In the genomic region with DNA sequence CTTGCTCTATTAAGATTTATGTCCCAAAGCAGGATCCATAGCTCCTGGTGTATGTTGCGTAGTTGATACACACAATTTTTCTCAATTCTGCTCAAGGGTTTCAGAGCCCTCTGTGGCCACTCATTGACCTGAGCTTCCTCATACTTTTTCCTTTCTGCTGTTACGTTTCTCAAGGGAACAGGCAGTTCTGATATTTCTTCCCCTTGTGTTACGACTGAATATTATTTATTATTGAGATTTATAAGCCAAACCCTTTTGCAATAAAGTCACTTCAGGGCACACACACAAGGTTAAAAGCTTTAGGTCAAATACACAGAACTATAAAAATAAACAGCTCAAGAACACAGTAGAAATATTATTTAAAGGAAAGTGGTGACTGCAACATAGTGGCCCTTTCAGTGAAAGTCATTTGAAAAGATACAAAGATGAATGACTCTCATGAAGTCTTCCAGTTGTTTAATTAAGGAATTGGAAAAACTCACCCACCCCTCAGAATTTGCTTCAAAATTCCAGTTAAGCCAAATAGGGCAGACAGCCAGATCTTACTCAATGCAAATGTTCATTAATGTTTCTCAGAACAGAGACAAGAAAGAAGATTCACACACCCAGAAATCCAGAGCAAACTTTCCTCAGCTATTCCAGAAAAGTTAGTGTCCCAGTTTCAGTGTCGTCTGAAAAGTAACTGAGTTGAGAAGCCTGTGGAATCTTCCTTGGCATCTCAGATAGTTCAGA, we compare ENCODE assay signal across 1 cellular context.
TF ChIP-seq lines count a peak whose summit lies in the region.

No MANE protein-coding gene starts in this region.

TF ChIP-seq in HepG2, 621 proteins besides CTCF, POLR2A, EP300 and RAD21 (continued from another document):
- TF ChIP-seq, protein P1, sequence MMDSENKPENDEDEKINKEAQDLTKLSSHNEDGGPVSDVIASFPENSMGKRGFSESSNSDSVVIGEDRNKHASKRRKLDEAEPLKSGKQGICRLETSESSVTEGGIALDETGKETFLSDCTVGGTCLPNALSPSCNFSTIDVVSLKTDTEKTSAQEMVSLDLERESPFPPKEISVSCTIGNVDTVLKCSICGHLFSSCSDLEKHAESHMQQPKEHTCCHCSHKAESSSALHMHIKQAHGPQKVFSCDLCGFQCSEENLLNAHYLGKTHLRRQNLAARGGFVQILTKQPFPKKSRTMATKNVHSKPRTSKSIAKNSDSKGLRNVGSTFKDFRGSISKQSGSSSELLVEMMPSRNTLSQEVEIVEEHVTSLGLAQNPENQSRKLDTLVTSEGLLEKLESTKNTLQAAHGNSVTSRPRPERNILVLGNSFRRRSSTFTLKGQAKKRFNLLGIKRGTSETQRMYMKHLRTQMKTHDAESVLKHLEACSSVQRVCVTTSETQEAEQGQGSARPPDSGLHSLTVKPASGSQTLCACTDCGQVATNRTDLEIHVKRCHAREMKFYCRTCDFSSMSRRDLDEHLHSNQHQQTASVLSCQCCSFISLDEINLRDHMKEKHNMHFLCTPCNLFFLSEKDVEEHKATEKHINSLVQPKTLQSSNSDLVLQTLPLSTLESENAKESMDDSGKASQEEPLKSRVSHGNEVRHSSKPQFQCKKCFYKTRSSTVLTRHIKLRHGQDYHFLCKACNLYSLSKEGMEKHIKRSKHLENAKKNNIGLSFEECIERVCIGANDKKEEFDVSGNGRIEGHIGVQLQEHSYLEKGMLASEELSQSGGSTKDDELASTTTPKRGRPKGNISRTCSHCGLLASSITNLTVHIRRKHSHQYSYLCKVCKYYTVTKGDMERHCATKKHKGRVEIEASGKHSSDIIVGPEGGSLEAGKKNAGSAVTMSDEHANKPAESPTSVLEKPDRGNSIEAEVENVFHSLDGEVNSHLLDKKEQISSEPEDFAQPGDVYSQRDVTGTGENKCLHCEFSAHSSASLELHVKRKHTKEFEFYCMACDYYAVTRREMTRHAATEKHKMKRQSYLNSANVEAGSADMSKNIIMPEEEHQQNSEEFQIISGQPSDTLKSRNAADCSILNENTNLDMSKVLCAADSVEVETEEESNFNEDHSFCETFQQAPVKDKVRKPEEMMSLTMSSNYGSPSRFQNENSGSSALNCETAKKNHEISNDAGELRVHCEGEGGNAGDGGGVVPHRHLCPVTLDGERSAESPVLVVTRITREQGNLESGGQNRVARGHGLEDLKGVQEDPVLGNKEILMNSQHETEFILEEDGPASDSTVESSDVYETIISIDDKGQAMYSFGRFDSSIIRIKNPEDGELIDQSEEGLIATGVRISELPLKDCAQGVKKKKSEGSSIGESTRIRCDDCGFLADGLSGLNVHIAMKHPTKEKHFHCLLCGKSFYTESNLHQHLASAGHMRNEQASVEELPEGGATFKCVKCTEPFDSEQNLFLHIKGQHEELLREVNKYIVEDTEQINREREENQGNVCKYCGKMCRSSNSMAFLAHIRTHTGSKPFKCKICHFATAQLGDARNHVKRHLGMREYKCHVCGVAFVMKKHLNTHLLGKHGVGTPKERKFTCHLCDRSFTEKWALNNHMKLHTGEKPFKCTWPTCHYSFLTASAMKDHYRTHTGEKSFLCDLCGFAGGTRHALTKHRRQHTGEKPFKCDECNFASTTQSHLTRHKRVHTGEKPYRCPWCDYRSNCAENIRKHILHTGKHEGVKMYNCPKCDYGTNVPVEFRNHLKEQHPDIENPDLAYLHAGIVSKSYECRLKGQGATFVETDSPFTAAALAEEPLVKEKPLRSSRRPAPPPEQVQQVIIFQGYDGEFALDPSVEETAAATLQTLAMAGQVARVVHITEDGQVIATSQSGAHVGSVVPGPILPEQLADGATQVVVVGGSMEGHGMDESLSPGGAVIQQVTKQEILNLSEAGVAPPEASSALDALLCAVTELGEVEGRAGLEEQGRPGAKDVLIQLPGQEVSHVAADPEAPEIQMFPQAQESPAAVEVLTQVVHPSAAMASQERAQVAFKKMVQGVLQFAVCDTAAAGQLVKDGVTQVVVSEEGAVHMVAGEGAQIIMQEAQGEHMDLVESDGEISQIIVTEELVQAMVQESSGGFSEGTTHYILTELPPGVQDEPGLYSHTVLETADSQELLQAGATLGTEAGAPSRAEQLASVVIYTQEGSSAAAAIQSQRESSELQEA (CRISPR knock-in tag; IDR thresholded peaks at IDR 0.05; ENCODE audit: not compliant biosample characterization) = no peak
- TF ChIP-seq TRIM24 (CRISPR knock-in tag; IDR thresholded peaks at IDR 0.05) = no peak
- TF ChIP-seq, protein P2, sequence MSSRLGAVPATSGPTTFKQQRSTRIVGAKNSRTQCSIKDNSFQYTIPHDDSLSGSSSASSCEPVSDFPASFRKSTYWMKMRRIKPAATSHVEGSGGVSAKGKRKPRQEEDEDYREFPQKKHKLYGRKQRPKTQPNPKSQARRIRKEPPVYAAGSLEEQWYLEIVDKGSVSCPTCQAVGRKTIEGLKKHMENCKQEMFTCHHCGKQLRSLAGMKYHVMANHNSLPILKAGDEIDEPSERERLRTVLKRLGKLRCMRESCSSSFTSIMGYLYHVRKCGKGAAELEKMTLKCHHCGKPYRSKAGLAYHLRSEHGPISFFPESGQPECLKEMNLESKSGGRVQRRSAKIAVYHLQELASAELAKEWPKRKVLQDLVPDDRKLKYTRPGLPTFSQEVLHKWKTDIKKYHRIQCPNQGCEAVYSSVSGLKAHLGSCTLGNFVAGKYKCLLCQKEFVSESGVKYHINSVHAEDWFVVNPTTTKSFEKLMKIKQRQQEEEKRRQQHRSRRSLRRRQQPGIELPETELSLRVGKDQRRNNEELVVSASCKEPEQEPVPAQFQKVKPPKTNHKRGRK (CRISPR knock-in tag; IDR thresholded peaks at IDR 0.05) = no peak
- TF ChIP-seq ZBTB1 (CRISPR knock-in tag; IDR thresholded peaks at IDR 0.05; ENCODE audit: borderline replicate concordance) = no peak
- TF ChIP-seq GFI1 (CRISPR knock-in tag; IDR thresholded peaks at IDR 0.05; ENCODE audit: borderline replicate concordance) = no peak
